ENCODE assay signal across 8 cellular contexts in the genomic region with DNA sequence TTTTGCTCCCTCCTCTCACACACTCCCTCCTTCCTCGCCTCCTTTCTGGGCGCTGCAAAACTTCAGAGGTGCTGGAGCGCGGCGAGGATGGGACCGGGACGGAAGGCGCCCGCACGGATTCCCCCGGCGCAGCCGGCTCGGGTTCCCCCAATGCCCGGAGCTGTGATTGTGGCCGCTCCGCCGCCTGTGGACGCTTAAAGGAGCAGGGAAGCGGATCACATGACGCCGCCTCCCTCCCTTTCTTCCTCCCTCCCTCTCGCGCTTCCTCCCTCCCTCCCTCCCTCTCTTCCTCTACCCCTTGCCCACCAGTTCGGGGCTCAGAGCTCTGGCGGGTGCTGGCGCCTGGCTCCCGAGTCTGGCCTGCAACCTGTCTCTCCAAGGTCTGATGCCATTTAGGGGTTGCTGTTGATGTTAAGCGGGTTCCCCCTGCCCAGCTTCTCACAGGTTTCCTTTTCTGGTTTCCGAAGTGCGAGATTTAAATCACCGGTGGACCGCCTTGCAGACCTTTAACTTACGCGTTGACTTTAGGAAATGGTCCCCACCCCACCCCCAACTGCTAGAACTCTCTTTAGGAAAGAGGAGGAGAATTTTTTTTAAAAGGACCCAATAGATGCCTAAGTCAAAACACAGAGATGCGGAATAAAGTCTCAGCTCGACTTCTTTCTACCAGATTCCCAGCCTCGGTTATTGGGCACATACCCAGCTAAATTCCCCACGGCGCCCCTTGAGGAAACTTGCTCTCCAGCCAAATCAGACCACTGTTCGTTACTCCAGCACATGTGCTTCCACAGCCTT. TPM values are rescaled to one million over a fixed set of nuclear protein-coding genes. Genes with fewer than 3 reads are reported as not detected.
DNase-seq lines count a peak whose midpoint lies in the region; ATAC-seq and TF ChIP-seq lines count a peak whose summit lies in the region.

A gene (minus strand): TSS at position 170 of the 795 bp plus-strand sequence. CDS start 224 bp downstream, outside the sequence.

- no peaks in the 10 kb centered on the region for H3K9me3 ChIP-seq in neutrophil

- H3K4me3 ChIP-seq in neutrophil (ENCODE audit: low read depth in 1 of 2, low read length in 1 of 2): peak within 1 kb of the TSS; percentile 81 to 88

- peak within 1 kb of the TSS; percentile 61 for H3K27ac ChIP-seq in neutrophil

- TF ChIP-seq CTCF in glutamatergic neuron (IDR thresholded peaks at IDR 0.05; ENCODE audit: partially characterized antibody, unreplicated experiment) (no peak), neutrophil (IDR thresholded peaks at IDR 0.05) (no peak)

- H3K36me3 Mint-ChIP-seq in activated naive CD8-positive, alpha-beta T cell treated with anti-CD3 and anti-CD28 coated beads, Interleukin-2, amount 10 ng/mL, durations not matched to agents 7 days and 5 days: no peaks in the 10 kb centered on the region
- no peaks in the 10 kb centered on the region for H3K36me3 Mint-ChIP-seq in glutamatergic neuron (ENCODE audit: unreplicated experiment)
- H3K36me3 Mint-ChIP-seq in activated T-helper 2 cell treated with anti-CD3 and anti-CD28 coated beads, Interferon-gamma antibody, Interleukin-2, Interleukin-4, amounts not matched to agents 10 μg/mL and 5 μg/mL and 100 μg/mL, durations not matched to agents 14 hours and 24 hours and 36 hours (ENCODE audit: low read depth): no peaks in the 10 kb centered on the region

- H3K4me1 Mint-ChIP-seq in activated naive CD8-positive, alpha-beta T cell treated with anti-CD3 and anti-CD28 coated beads, Interleukin-2, amount 10 ng/mL, durations not matched to agents 7 days and 5 days: peaks cover 6% of the 10 kb centered on the region
- H3K4me1 Mint-ChIP-seq in glutamatergic neuron (ENCODE audit: low read depth, unreplicated experiment): peaks cover 6% of the 10 kb centered on the region
- H3K4me1 Mint-ChIP-seq in activated T-helper 2 cell treated with anti-CD3 and anti-CD28 coated beads, Interferon-gamma antibody, Interleukin-2, Interleukin-4, amounts not matched to agents 10 μg/mL and 5 μg/mL and 100 μg/mL, durations not matched to agents 14 hours and 24 hours and 36 hours (ENCODE audit: low read depth): peaks cover 3% of the 10 kb centered on the region

- H3K27me3 ChIP-seq in neutrophil: peaks cover 72% of the 10 kb centered on the region

- intact Hi-C loops in activated T-helper 2 cell treated with anti-CD3 and anti-CD28 coated beads, Interferon-gamma antibody, Interleukin-2, Interleukin-4, amounts not matched to agents 10 μg/mL and 5 μg/mL and 100 μg/mL, durations not matched to agents 14 hours and 24 hours and 36 hours (cut with micrococcal nuclease): loop anchor here (5.0 kb wide), 1 partner anchor 400 kb away; a partner anchor contains a TSS

- H3K4me3 Mint-ChIP-seq in activated naive CD8-positive, alpha-beta T cell treated with anti-CD3 and anti-CD28 coated beads, Interleukin-2, amount 10 ng/mL, durations not matched to agents 7 days and 5 days: peak within 1 kb of the TSS; percentile 61
- H3K4me3 Mint-ChIP-seq in glutamatergic neuron (ENCODE audit: unreplicated experiment): peak within 1 kb of the TSS; percentile 87
- H3K4me3 Mint-ChIP-seq in activated T-helper 2 cell treated with anti-CD3 and anti-CD28 coated beads, Interferon-gamma antibody, Interleukin-2, Interleukin-4, amounts not matched to agents 10 μg/mL and 5 μg/mL and 100 μg/mL, durations not matched to agents 14 hours and 24 hours and 36 hours (ENCODE audit: low read depth): no peak within 1 kb of the TSS

- H3K9me3 Mint-ChIP-seq in activated naive CD8-positive, alpha-beta T cell treated with anti-CD3 and anti-CD28 coated beads, Interleukin-2, amount 10 ng/mL, durations not matched to agents 7 days and 5 days: no peaks in the 10 kb centered on the region
- H3K9me3 Mint-ChIP-seq in glutamatergic neuron (ENCODE audit: unreplicated experiment): no peaks in the 10 kb centered on the region
- no peaks in the 10 kb centered on the region for H3K9me3 Mint-ChIP-seq in activated T-helper 2 cell treated with anti-CD3 and anti-CD28 coated beads, Interferon-gamma antibody, Interleukin-2, Interleukin-4, amounts not matched to agents 10 μg/mL and 5 μg/mL and 100 μg/mL, durations not matched to agents 14 hours and 24 hours and 36 hours

- ATAC-seq in activated naive CD8-positive, alpha-beta T cell treated with anti-CD3 and anti-CD28 coated beads, Interleukin-2, amount 10 ng/mL, durations not matched to agents 7 days and 5 days (ENCODE audit: low read depth): no peak
- ATAC-seq in GM21528 (IDR thresholded peaks at IDR 0.05; ENCODE audit: low FRiP score, unreplicated experiment): no peak
- no peak for ATAC-seq in GM19035 (IDR thresholded peaks at IDR 0.05; ENCODE audit: unreplicated experiment)

- DNase-seq in DMS 273 (lab: John Stamatoyannopoulos, UW; ENCODE audit: unreplicated experiment) (peak; percentile 92), NCI-H1092 treated with DMSO at 0.1 percent for 48 hours (lab: John Stamatoyannopoulos, UW) (peak; percentile 63), glutamatergic neuron (peak; percentile 72)
- no peak for DNase-seq in activated naive CD8-positive, alpha-beta T cell treated with anti-CD3 and anti-CD28 coated beads, Interleukin-2, amount 10 ng/mL, durations not matched to agents 7 days and 5 days
- no peak for DNase-seq in activated T-helper 2 cell treated with anti-CD3 and anti-CD28 coated beads, Interferon-gamma antibody, Interleukin-2, Interleukin-4, amounts not matched to agents 10 μg/mL and 5 μg/mL and 100 μg/mL, durations not matched to agents 14 hours and 24 hours and 36 hours (ENCODE audit: low spot score)

- peaks cover 50% of the 10 kb centered on the region for H3K27me3 Mint-ChIP-seq in activated naive CD8-positive, alpha-beta T cell treated with anti-CD3 and anti-CD28 coated beads, Interleukin-2, amount 10 ng/mL, durations not matched to agents 7 days and 5 days
- H3K27me3 Mint-ChIP-seq in glutamatergic neuron (ENCODE audit: unreplicated experiment): peaks cover 19% of the 10 kb centered on the region
- peaks cover 47% of the 10 kb centered on the region for H3K27me3 Mint-ChIP-seq in activated T-helper 2 cell treated with anti-CD3 and anti-CD28 coated beads, Interferon-gamma antibody, Interleukin-2, Interleukin-4, amounts not matched to agents 10 μg/mL and 5 μg/mL and 100 μg/mL, durations not matched to agents 14 hours and 24 hours and 36 hours (ENCODE audit: low read depth)

- POLR2A ChIA-PET in activated naive CD8-positive, alpha-beta T cell treated with anti-CD3 and anti-CD28 coated beads, Interleukin-2, amount 10 ng/mL, durations not matched to agents 7 days and 5 days (lab: Charles Lee): no interaction called here

- no peak within 1 kb of the TSS for H3K27ac Mint-ChIP-seq in activated naive CD8-positive, alpha-beta T cell treated with anti-CD3 and anti-CD28 coated beads, Interleukin-2, amount 10 ng/mL, durations not matched to agents 7 days and 5 days
- no peak within 1 kb of the TSS for H3K27ac Mint-ChIP-seq in glutamatergic neuron (ENCODE audit: unreplicated experiment)
- H3K27ac Mint-ChIP-seq in activated T-helper 2 cell treated with anti-CD3 and anti-CD28 coated beads, Interferon-gamma antibody, Interleukin-2, Interleukin-4, amounts not matched to agents 10 μg/mL and 5 μg/mL and 100 μg/mL, durations not matched to agents 14 hours and 24 hours and 36 hours: no peak within 1 kb of the TSS

- H3K4me1 ChIP-seq in neutrophil (ENCODE audit: control insufficient read depth in 1 of 2, insufficient read depth in 1 of 2, low read depth in 1 of 2, low read length in 1 of 2): peaks cover 31 to 32% of the 10 kb centered on the region in 2 experiments

- no peaks in the 10 kb centered on the region for H3K36me3 ChIP-seq in neutrophil

RNA-seq across cellular contexts. Expression of the gene that starts here (rescaled TPM):
- total RNA-seq in activated naive CD8-positive, alpha-beta T cell treated with anti-CD3 and anti-CD28 coated beads, Interleukin-2, amount 10 ng/mL, durations not matched to agents 7 days and 5 days: not detected
- total RNA-seq in glutamatergic neuron (ENCODE audit: unreplicated experiment): 1.5 TPM
- not detected in 2 replicates for total RNA-seq in activated T-helper 2 cell treated with anti-CD3 and anti-CD28 coated beads, Interferon-gamma antibody, Interleukin-2, Interleukin-4, amounts not matched to agents 10 μg/mL and 5 μg/mL and 100 μg/mL, durations not matched to agents 14 hours and 24 hours and 36 hours

Comparison
In these comparisons a context has a peak if more than half of its experiments do, and no peak if none do; other contexts are left out.
1. DNase-seq: peak in DMS 273 (single experiment), NCI-H1092 treated with DMSO at 0.1 percent for 48 hours (single experiment) and glutamatergic neuron (single experiment); none in activated naive CD8-positive, alpha-beta T cell treated with anti-CD3 and anti-CD28 coated beads, Interleukin-2, amount 10 ng/mL, durations not matched to agents 7 days and 5 days (single experiment) and activated T-helper 2 cell treated with anti-CD3 and anti-CD28 coated beads, Interferon-gamma antibody, Interleukin-2, Interleukin-4, amounts not matched to agents 10 μg/mL and 5 μg/mL and 100 μg/mL, durations not matched to agents 14 hours and 24 hours and 36 hours (single experiment).